19 cellular contexts compared by ENCODE assay signal in the genomic region with DNA sequence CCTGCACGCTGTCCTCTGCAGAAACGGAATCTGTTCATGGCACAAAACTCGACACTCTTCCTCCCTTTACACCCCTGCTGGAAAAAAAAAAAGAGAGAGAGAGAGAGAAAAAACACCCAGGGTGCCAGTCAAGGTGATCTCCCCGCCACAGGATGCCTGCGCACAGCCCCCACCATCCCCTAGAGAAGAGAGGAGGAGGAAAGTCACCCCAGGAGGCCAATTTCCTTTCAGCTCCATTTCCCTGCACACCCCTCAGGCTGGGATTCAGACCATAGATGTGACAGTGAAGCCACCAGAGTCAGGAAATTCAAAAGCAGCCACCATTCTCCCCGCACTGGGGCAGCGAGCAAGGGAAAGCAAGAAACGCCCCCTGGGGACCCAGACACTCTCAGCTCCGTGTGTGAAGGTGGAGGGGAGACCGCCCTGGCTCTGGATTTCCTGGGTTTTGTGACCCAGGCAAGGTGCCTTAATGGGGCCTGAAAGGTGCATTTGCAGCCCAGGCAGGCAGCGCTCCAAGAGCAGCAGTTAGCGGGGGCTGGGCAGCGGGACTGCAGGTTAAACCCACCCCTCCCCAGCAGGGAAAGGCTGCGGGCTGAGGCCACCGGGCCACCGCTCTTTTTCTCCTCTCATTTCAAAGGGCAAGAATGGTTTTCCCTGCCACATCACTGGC.
DNase-seq lines count a peak whose midpoint lies in the region; ATAC-seq, FAIRE-seq and TF ChIP-seq lines count a peak whose summit lies in the region.
"Had no signal": no experiment of that assay in that cellular context is flagged by ENCODE, and none has a peak within 500 bp of the region (broad histone marks: within the 10 kb centered on the region; RNA-seq: fewer than 3 reads in every experiment).

No MANE protein-coding gene starts in this region.

- no peaks in the 10 kb centered on the region; the same call in 1 of the 2 replicates for H4K20me1 ChIP-seq in IMR-90 (ENCODE audit: insufficient read depth, low read length)
- H4K20me1 ChIP-seq in H1 (replicated peaks in 1 of 2; ENCODE audit: control insufficient read depth in 1 of 2, insufficient read depth in 2 of 2, low read length in 2 of 2): peaks cover 0 to 7% of the 10 kb centered on the region in 2 experiments
- no peaks in the 10 kb centered on the region for H4K20me1 ChIP-seq in GM23248 (ENCODE audit: insufficient read depth)

- 45% methylated on average over 4 of the region's 16 CpGs; no CpG with 5 or more reads in 1 of the 2 experiments for WGBS in IMR-90 (ENCODE audit: extremely low coverage in 2 of 2, insufficient read length in 1 of 2), 2 experiments
- WGBS in H1 (ENCODE audit: extremely low coverage in 1 of 2, insufficient coverage in 1 of 2, insufficient read length in 1 of 2, insufficient replicate concordance in 2 of 2, low coverage in 1 of 2, low lambda C conversion rate in 2 of 2, missing lambda C conversion rate in 1 of 2), 2 experiments: 42% methylated on average over 14 of the region's 16 CpGs; no CpG with 5 or more reads in 1 of the 2 experiments
- WGBS in GM23248 (ENCODE audit: low coverage in 1 of 2, low lambda C conversion rate in 2 of 2, missing lambda C conversion rate in 2 of 2), 2 experiments: 62 to 70% methylated on average over 16 of the region's 16 CpGs

- H2BK5ac ChIP-seq in IMR-90 (ENCODE audit: low read depth, low read length, poor library complexity, severe bottlenecking) (no peak overlapping the region), H1 (ENCODE audit: low read depth, low read length) (peak overlapping the region; percentile 68; the same call in 1 of the 2 replicates)

- H3K27ac Mint-ChIP-seq in activated T-cell treated with anti-CD3 and anti-CD28 coated beads, Interleukin-2, amount 50 U/mL, for 24 hours: no peak overlapping the region
- H3K27ac Mint-ChIP-seq: activated T-helper 17 cell treated with anti-CD3 and anti-CD28 coated beads, Interleukin-2, amount 50 U/mL, for 72 hours had no signal

- H3K56ac ChIP-seq in IMR-90 (ENCODE audit: extremely low read depth, insufficient read depth, low read length) (no peak overlapping the region), H1 (replicated peaks; ENCODE audit: insufficient read length, low read depth, low read length) (no peak overlapping the region)

- no peaks in the 10 kb centered on the region for H3K36me3 ChIP-seq in IMR-90 (ENCODE audit: control insufficient read depth, insufficient read depth, low read length)
- H3K36me3 ChIP-seq in H1 (ENCODE audit: control insufficient read depth in 2 of 4, insufficient read depth in 4 of 4, low read length in 3 of 4): no peaks in the 10 kb centered on the region; a peak in 1 of 8 replicates
- H3K36me3 ChIP-seq in GM23248 (ENCODE audit: low read depth): no peaks in the 10 kb centered on the region
- H3K36me3 ChIP-seq: gastroesophageal sphincter, vagina had no signal

- no peak overlapping the region for H3K4ac ChIP-seq in IMR-90 (ENCODE audit: low read depth, low read length)
- peak overlapping the region; percentile 13 for H3K4ac ChIP-seq in H1 (replicated peaks; ENCODE audit: insufficient read length, low read depth, low read length)

- peaks cover 7% of the 10 kb centered on the region for H3K36me3 Mint-ChIP-seq in activated T-cell treated with anti-CD3 and anti-CD28 coated beads, Interleukin-2, amount 50 U/mL, for 24 hours (ENCODE audit: low read depth)
- H3K36me3 Mint-ChIP-seq: brain had no signal

- TF ChIP-seq EP300 in H1 (IDR thresholded peaks at IDR 0.05; ENCODE audit: borderline replicate concordance in 1 of 2, low read depth in 2 of 2, low read length in 2 of 2): no peak

- H3K9ac ChIP-seq in IMR-90 (ENCODE audit: low read depth, low read length) (no peak overlapping the region), H1 (replicated peaks in 1 of 4; ENCODE audit: extremely low read depth in 1 of 4, low read depth in 3 of 4, low read length in 3 of 4) (no peak overlapping the region), GM23248 (no peak overlapping the region)

- H3K79me1 ChIP-seq in IMR-90 (ENCODE audit: low read depth in 1 of 2, low read length in 2 of 2): no peaks in the 10 kb centered on the region
- H3K79me1 ChIP-seq in H1 (ENCODE audit: low read depth, low read length): no peaks in the 10 kb centered on the region

- ATAC-seq in IMR-90 (ENCODE audit: low read depth) (no peak), HG03175 (IDR thresholded peaks at IDR 0.05; ENCODE audit: unreplicated experiment) (no peak)
- ATAC-seq in stimulated activated naive CD8-positive, alpha-beta T cell treated with anti-CD3 and anti-CD28 coated beads, Interleukin-15, Interleukin-2, amounts not matched to agents 100 U/mL and 50 U/mL, for 24 hours: no peak
- ATAC-seq: activated T-helper 17 cell treated with anti-CD3 and anti-CD28 coated beads, Interleukin-2, amount 50 U/mL, for 72 hours; gastroesophageal sphincter; mucosa of descending colon had no signal

- no peak overlapping the region for H4K5ac ChIP-seq in IMR-90 (ENCODE audit: low read depth, low read length)
- H4K5ac ChIP-seq in H1 (ENCODE audit: insufficient read length, low read depth, low read length): no peak overlapping the region

- no peak overlapping the region for H2BK120ac ChIP-seq in IMR-90 (ENCODE audit: low read depth, low read length)
- no peak overlapping the region for H2BK120ac ChIP-seq in H1 (replicated peaks; ENCODE audit: low read depth, low read length)

- no peaks in the 10 kb centered on the region for H3K9me2 ChIP-seq in GM23248 (ENCODE audit: insufficient read depth)

- TF ChIP-seq RAD21 in IMR-90 (IDR thresholded peaks at IDR 0.05; ENCODE audit: low read length): no peak
- TF ChIP-seq RAD21 in H1 (IDR thresholded peaks at IDR 0.05 in 1 of 2, conservative IDR thresholded peaks at IDR 0.05 in 1 of 2; ENCODE audit: low read depth in 2 of 2, low read length in 2 of 2): no peak

- H2AFZ ChIP-seq in IMR-90 (replicated peaks; ENCODE audit: low read length, poor library complexity) (peak overlapping the region; percentile 33), H1 (ENCODE audit: low read length) (peak overlapping the region; percentile 61), GM23248 (no peak overlapping the region)

- no peak overlapping the region for H2AK9ac ChIP-seq in IMR-90 (replicated peaks; ENCODE audit: low read depth, low read length, poor library complexity)

- H3K4me1 ChIP-seq in IMR-90 (ENCODE audit: control insufficient read depth, insufficient read depth, low read length): no peaks in the 10 kb centered on the region
- peaks cover 0 to 13% (median 9%) of the 10 kb centered on the region in 4 experiments; a peak in 5 of 7 replicates for H3K4me1 ChIP-seq in H1 (replicated peaks in 1 of 4; ENCODE audit: control insufficient read depth in 3 of 4, insufficient read depth in 4 of 4, low read length in 3 of 4)
- H3K4me1 ChIP-seq in GM23248 (ENCODE audit: insufficient read depth): no peaks in the 10 kb centered on the region
- H3K4me1 ChIP-seq: gastroesophageal sphincter, vagina had no signal

- H2BK20ac ChIP-seq in IMR-90 (ENCODE audit: low read depth, low read length): no peak overlapping the region
- peak overlapping the region; percentile 77; the same call in 1 of the 2 replicates for H2BK20ac ChIP-seq in H1 (ENCODE audit: low read length)

- FAIRE-seq in H1 (lab: Jason Lieb, UNC): no peak
- FAIRE-seq: K562, keratinocyte, TTC549 had no signal

- dilution Hi-C loops in IMR-90 (cut with HindIII; ENCODE audit: low sequenced_read_pairs, unreplicated experiment): no loop called here

- no peak overlapping the region for H3K23ac ChIP-seq in IMR-90 (ENCODE audit: low read depth, low read length)
- H3K23ac ChIP-seq in H1 (ENCODE audit: insufficient read length): no peak overlapping the region

- H3K79me2 ChIP-seq in H1 (ENCODE audit: control insufficient read depth in 1 of 2, insufficient read depth in 2 of 2, low read length in 2 of 2): no peaks in the 10 kb centered on the region
- no peaks in the 10 kb centered on the region for H3K79me2 ChIP-seq in GM23248 (ENCODE audit: insufficient read depth)

- H3K9me3 ChIP-seq in IMR-90 (ENCODE audit: control insufficient read depth, insufficient read depth, low read length) (peaks cover 3% of the 10 kb centered on the region; the same call in 1 of the 2 replicates), H1 (ENCODE audit: insufficient read depth in 2 of 2, low read depth in 1 of 2, low read length in 1 of 2) (0 out of 4 replicates have a peak, but pooled peaks cover 0 to under 1% of the 10 kb centered on the region in 2 experiments), GM23248 (ENCODE audit: low read depth) (no peaks in the 10 kb centered on the region)
- H3K9me3 ChIP-seq: mucosa of descending colon, vagina had no signal

- TF ChIP-seq POLR2A in IMR-90 (IDR thresholded peaks at IDR 0.05; ENCODE audit: low read depth, low read length): no peak
- no peak for TF ChIP-seq POLR2A in H1 (IDR thresholded peaks at IDR 0.05; ENCODE audit: control extremely low read depth in 1 of 2, low read depth in 2 of 2, low read length in 2 of 2)

- no peaks in the 10 kb centered on the region for H3F3A ChIP-seq in GM23248 (ENCODE audit: insufficient read depth)

- H3K23me2 ChIP-seq in H1 (ENCODE audit: low read depth, low read length): peaks cover 6% of the 10 kb centered on the region; the same call in 1 of the 2 replicates

- H2BK15ac ChIP-seq in IMR-90 (ENCODE audit: low read depth, low read length) (no peak overlapping the region), H1 (ENCODE audit: low read length) (peak overlapping the region; percentile 65; the same call in 1 of the 2 replicates)

- in situ Hi-C loops in IMR-90 (cut with MboI; ENCODE audit: low sequenced_read_pairs): no loop called here
- in situ Hi-C loops in GM23248 (cut with MboI): no loop called here

- CTCF ChIA-PET in IMR-90 (lab: Yijun Ruan, JAX): interaction anchor here (0.7 kb wide), 1 partner anchor 37 kb away, joined by 3 read pairs; no protein-coding TSS in a partner anchor
- CTCF ChIA-PET in H1 (lab: Charles Lee; ENCODE audit: partially characterized antibody): interaction anchor here (0.5 to 4.9 kb wide), 15 partner anchors 12 to 710 kb away, joined by 3 to 28 read pairs (median 5); no protein-coding TSS in a partner anchor

- H3K27ac ChIP-seq in IMR-90 (ENCODE audit: insufficient read depth, low read length): no peak overlapping the region
- no peak overlapping the region for H3K27ac ChIP-seq in H1 (ENCODE audit: low read depth, low read length)
- H3K27ac ChIP-seq in GM23248: no peak overlapping the region
- H3K27ac ChIP-seq: gastroesophageal sphincter, vagina had no signal

- H3K18ac ChIP-seq in IMR-90 (ENCODE audit: low read depth, low read length) (no peak overlapping the region), H1 (ENCODE audit: extremely low read depth, low read length) (peak overlapping the region; percentile 76)

- H2BK12ac ChIP-seq in H1 (ENCODE audit: low read depth, low read length): peak overlapping the region; percentile 97; the same call in 1 of the 2 replicates

- no peak overlapping the region for H2AK5ac ChIP-seq in IMR-90 (ENCODE audit: low read depth, low read length)
- H2AK5ac ChIP-seq in H1 (ENCODE audit: low read depth, low read length): no peak overlapping the region

- peaks cover 5% of the 10 kb centered on the region; the same call in 1 of the 2 replicates for H3K9me1 ChIP-seq in IMR-90 (ENCODE audit: insufficient read depth, low read length)

- H3K4me2 ChIP-seq in IMR-90 (ENCODE audit: low read depth, low read length) (no peak overlapping the region), H1 (ENCODE audit: insufficient read depth in 1 of 2, low read depth in 2 of 2, low read length in 2 of 2) (peak overlapping the region; percentile 26 to 35), GM23248 (ENCODE audit: unreplicated experiment) (no peak overlapping the region)

- POLR2A ChIA-PET in IMR-90 (lab: Charles Lee; ENCODE audit: unreplicated experiment) (no interaction called here), H1 (lab: Charles Lee; ENCODE audit: partially characterized antibody) (interaction anchor here (1.4 kb wide), 1 partner anchor 38 kb away, joined by 4 read pairs; no protein-coding TSS in a partner anchor)

- H4K8ac ChIP-seq in IMR-90 (ENCODE audit: low read depth in 2 of 2, low read length in 2 of 2) (no peak overlapping the region), H1 (ENCODE audit: extremely low read depth, insufficient read depth, low read length) (no peak overlapping the region)

- H3K27me3 ChIP-seq in IMR-90 (ENCODE audit: control insufficient read depth, insufficient read depth, low read length): peaks cover 40% of the 10 kb centered on the region
- H3K27me3 ChIP-seq in H1 (replicated peaks in 1 of 4; ENCODE audit: control insufficient read depth in 3 of 4, extremely low read depth in 1 of 4, insufficient read depth in 3 of 4, low read length in 3 of 4): no peaks in the 10 kb centered on the region
- peaks cover 21% of the 10 kb centered on the region for H3K27me3 ChIP-seq in GM23248 (replicated peaks; ENCODE audit: insufficient read depth)
- H3K27me3 ChIP-seq: vagina had no signal

- TF ChIP-seq CTCF in IMR-90 (conservative IDR thresholded peaks at IDR 0.05; ENCODE audit: low read depth, low read length): no peak
- no peak for TF ChIP-seq CTCF in H1 (IDR thresholded peaks at IDR 0.05; ENCODE audit: control extremely low read depth in 1 of 3, insufficient read depth in 1 of 3, low read depth in 1 of 3, low read length in 3 of 3)

- H4K91ac ChIP-seq in IMR-90 (ENCODE audit: insufficient read depth, low read depth, low read length) (no peak overlapping the region), H1 (replicated peaks; ENCODE audit: insufficient read length, low read length) (peak overlapping the region; percentile 67)

- intact Hi-C loops in IMR-90 (cut with micrococcal nuclease): no loop called here

- no peak overlapping the region for H3K4me3 Mint-ChIP-seq in activated T-cell treated with anti-CD3 and anti-CD28 coated beads, Interleukin-2, amount 50 U/mL, for 24 hours
- H3K4me3 Mint-ChIP-seq: activated T-helper 17 cell treated with anti-CD3 and anti-CD28 coated beads, Interleukin-2, amount 50 U/mL, for 72 hours had no signal

- H3K9me3 Mint-ChIP-seq in activated T-cell treated with anti-CD3 and anti-CD28 coated beads, Interleukin-2, amount 50 U/mL, for 24 hours: peaks cover under 1% of the 10 kb centered on the region
- H3K9me3 Mint-ChIP-seq: activated T-helper 17 cell treated with anti-CD3 and anti-CD28 coated beads, Interleukin-2, amount 50 U/mL, for 72 hours; brain had no signal

- H3K4me3 ChIP-seq in IMR-90 (ENCODE audit: insufficient read depth, low read depth, low read length): no peak overlapping the region
- peak overlapping the region in 1 of 4 experiments; percentile 1; a peak in 1 of 8 replicates for H3K4me3 ChIP-seq in H1 (ENCODE audit: extremely low read depth in 1 of 4, insufficient read depth in 2 of 4, low read depth in 3 of 4, low read length in 4 of 4)
- H3K4me3 ChIP-seq in GM23248: no peak overlapping the region
- H3K4me3 ChIP-seq: gastroesophageal sphincter, K562, mucosa of descending colon, vagina had no signal

- no peaks in the 10 kb centered on the region for H3K27me3 Mint-ChIP-seq in activated T-cell treated with anti-CD3 and anti-CD28 coated beads, Interleukin-2, amount 50 U/mL, for 24 hours
- H3K27me3 Mint-ChIP-seq: activated T-helper 17 cell treated with anti-CD3 and anti-CD28 coated beads, Interleukin-2, amount 50 U/mL, for 72 hours had no signal

- H3K4me1 Mint-ChIP-seq in activated T-cell treated with anti-CD3 and anti-CD28 coated beads, Interleukin-2, amount 50 U/mL, for 24 hours (ENCODE audit: low read depth): peaks cover 29% of the 10 kb centered on the region

- DNase-seq in activated T-cell treated with anti-CD3 and anti-CD28 coated beads, Interleukin-2, amount 50 U/mL, for 48 hours: peak; percentile 43 to 45
- DNase-seq in activated T-cell treated with anti-CD3 and anti-CD28 coated beads, Interleukin-2, amount 50 U/mL, for 24 hours: no peak
- DNase-seq in IMR-90 (no peak), H1 (ENCODE audit: low read depth in 1 of 2, low spot score in 2 of 2) (no peak), GM23248 (no peak)
- DNase-seq in stimulated activated naive CD8-positive, alpha-beta T cell treated with anti-CD3 and anti-CD28 coated beads, Interleukin-15, Interleukin-2, amounts not matched to agents 100 U/mL and 50 U/mL, for 24 hours: peak; percentile 56
- no peak for DNase-seq in stimulated activated CD4-positive, alpha-beta T cell treated with anti-CD3 and anti-CD28 coated beads, Interleukin-1b, Interleukin-23, amount 100 ng/mL, for 48 hours
- DNase-seq: AML-193, mucosa of descending colon, NCI-H774, SIG-M5 had no signal

- no peak overlapping the region for H3K14ac ChIP-seq in IMR-90 (replicated peaks; ENCODE audit: low read depth, low read length)
- no peak overlapping the region for H3K14ac ChIP-seq in H1 (ENCODE audit: insufficient read length)

- BruUV-seq in IMR-90 (replicated peaks; lab: Mats Ljungman, UMichigan): no TSS peak

Comparison
In these comparisons a context has a peak if more than half of its experiments do, and no peak if none do; other contexts are left out.
1. DNase-seq: peak in activated T-cell treated with anti-CD3 and anti-CD28 coated beads, Interleukin-2, amount 50 U/mL, for 48 hours (2 of 2) and stimulated activated naive CD8-positive, alpha-beta T cell treated with anti-CD3 and anti-CD28 coated beads, Interleukin-15, Interleukin-2, amounts not matched to agents 100 U/mL and 50 U/mL, for 24 hours (single experiment); none in activated T-cell treated with anti-CD3 and anti-CD28 coated beads, Interleukin-2, amount 50 U/mL, for 24 hours (single experiment), IMR-90 (single experiment), H1 (0 of 2), stimulated activated CD4-positive, alpha-beta T cell treated with anti-CD3 and anti-CD28 coated beads, Interleukin-1b, Interleukin-23, amount 100 ng/mL, for 48 hours (single experiment) and GM23248 (single experiment).
2. H3K4me2 ChIP-seq: peak in H1 (2 of 2); none in IMR-90 (single experiment) and GM23248 (single experiment).